31 cellular contexts compared by ENCODE assay signal in the genomic region with DNA sequence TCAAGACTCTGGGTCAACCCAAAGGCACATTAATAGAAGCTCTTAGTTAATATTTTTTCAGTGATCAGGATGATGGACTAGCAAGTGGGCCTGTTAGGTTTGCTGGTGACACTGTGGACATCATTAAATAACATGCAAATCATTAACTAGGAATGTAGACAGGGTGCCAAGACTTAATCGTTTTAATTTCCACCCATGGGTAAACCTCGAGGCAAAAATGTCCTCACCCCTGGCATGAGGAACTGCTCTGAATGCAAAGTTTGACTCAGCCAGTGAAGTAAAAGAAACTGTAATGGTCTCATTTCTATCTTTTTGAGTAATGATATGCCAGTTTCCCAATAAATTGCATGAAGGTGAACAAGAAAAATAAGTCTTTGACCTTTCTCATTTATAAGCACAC.
"Had no signal": no experiment of that assay in that cellular context is flagged by ENCODE, and none has a peak within 500 bp of the region (broad histone marks: within the 10 kb centered on the region; RNA-seq: fewer than 3 reads in every experiment).

No MANE protein-coding gene starts in this region.

- H3K27me3 ChIP-seq: colonic mucosa, dorsolateral prefrontal cortex, esophagus squamous epithelium, gastroesophageal sphincter, neural progenitor cell, right atrium auricular region, thyroid gland, upper lobe of right lung had no signal

- H3K4me3 ChIP-seq: colonic mucosa, dorsolateral prefrontal cortex, esophagus squamous epithelium, gastroesophageal sphincter, heart left ventricle, lung, neural progenitor cell, prostate gland, right atrium auricular region, thyroid gland, upper lobe of right lung had no signal

- H3K36me3 Mint-ChIP-seq: activated naive CD8-positive, alpha-beta T cell treated with anti-CD3 and anti-CD28 coated beads for 36 hours; neural progenitor cell had no signal

- H3K4me1 ChIP-seq: colonic mucosa, esophagus squamous epithelium, gastroesophageal sphincter, heart left ventricle, prostate gland, right atrium auricular region, thyroid gland, upper lobe of right lung had no signal

- DNase-seq: activated CD4-positive, alpha-beta T cell treated with anti-CD3 and anti-CD28 coated beads for 4 hours; activated CD4-positive, alpha-beta T cell treated with anti-CD3 and anti-CD28 coated beads, Interleukin-2, amount 50 U/mL, for 48 hours; activated CD4-positive, CD25-positive, alpha-beta regulatory T cell; activated CD8-positive, alpha-beta memory T cell treated with anti-CD3 and anti-CD28 coated beads, Interleukin-2, amount 50 U/mL, for 48 hours; activated naive CD4-positive, alpha-beta T cell treated with Interleukin-2 at 50 U/mL for 16 hours; activated naive CD8-positive, alpha-beta T cell treated with anti-CD3 and anti-CD28 coated beads for 36 hours; activated T-cell treated with anti-CD3 and anti-CD28 coated beads, Interleukin-2, amount 50 U/mL, for 4 hours; colonic mucosa; dorsolateral prefrontal cortex; effector memory CD8-positive, alpha-beta T cell; esophagus squamous epithelium; heart left ventricle; left cardiac atrium; naive thymus-derived CD4-positive, alpha-beta T cell; stimulated activated CD4-positive, alpha-beta T cell treated with anti-CD3 and anti-CD28 coated beads, Interleukin-12 subunit alpha, Interleukin-12 subunit beta, amount 100 ng/mL, for 4 hours; stimulated activated CD4-positive, alpha-beta T cell treated with anti-CD3 and anti-CD28 coated beads, Interleukin-4, amount 100 ng/mL, for 4 hours; substantia nigra; SW 1271; T-helper 17 cell; thyroid gland; upper lobe of right lung had no signal

- H3K9me3 ChIP-seq: colonic mucosa, esophagus squamous epithelium, prostate gland, right atrium auricular region, thyroid gland, upper lobe of right lung had no signal

- H3K4me2 ChIP-seq: neural progenitor cell had no signal

- H3K36me3 ChIP-seq: colonic mucosa, esophagus squamous epithelium, gastroesophageal sphincter, heart left ventricle, neural progenitor cell, prostate gland, right atrium auricular region, thyroid gland, upper lobe of right lung had no signal

- H3K27ac ChIP-seq: colonic mucosa, dorsolateral prefrontal cortex, esophagus squamous epithelium, gastroesophageal sphincter, heart left ventricle, neural progenitor cell, prostate gland, right atrium auricular region, thyroid gland, upper lobe of right lung had no signal

- H3K9me3 Mint-ChIP-seq: activated T-cell treated with anti-CD3 and anti-CD28 coated beads, Interleukin-2, amount 50 U/mL, for 4 hours; activated T-helper 2 cell treated with anti-CD3 and anti-CD28 coated beads, Interferon-gamma antibody, Interleukin-2, Interleukin-4, amounts not matched to agents 10 μg/mL and 5 μg/mL and 100 μg/mL, durations not matched to agents 14 hours and 24 hours and 36 hours; central memory CD8-positive, alpha-beta T cell; effector memory CD8-positive, alpha-beta T cell; neural progenitor cell; stimulated activated naive CD8-positive, alpha-beta T cell treated with anti-CD3 and anti-CD28 coated beads, Interleukin-15, Interleukin-2, amounts not matched to agents 100 ng/mL and 50 ng/mL, for 24 hours had no signal

- FAIRE-seq: astrocyte, endothelial cell of umbilical vein had no signal

- H3K4me3 Mint-ChIP-seq: activated naive CD8-positive, alpha-beta T cell treated with anti-CD3 and anti-CD28 coated beads for 36 hours; activated T-cell treated with anti-CD3 and anti-CD28 coated beads, Interleukin-2, amount 50 U/mL, for 4 hours; central memory CD8-positive, alpha-beta T cell; effector memory CD8-positive, alpha-beta T cell; naive thymus-derived CD4-positive, alpha-beta T cell; neural progenitor cell; stimulated activated naive CD8-positive, alpha-beta T cell treated with anti-CD3 and anti-CD28 coated beads, Interleukin-15, Interleukin-2, amounts not matched to agents 100 ng/mL and 50 ng/mL, for 24 hours; T-helper 17 cell had no signal

- ATAC-seq: activated T-cell treated with anti-CD3 and anti-CD28 coated beads, Interleukin-2, amount 50 U/mL, for 4 hours; effector memory CD8-positive, alpha-beta T cell; gastroesophageal sphincter; heart left ventricle; left cardiac atrium; naive thymus-derived CD4-positive, alpha-beta T cell; T-helper 17 cell; upper lobe of right lung had no signal

- H3K4me1 Mint-ChIP-seq: activated naive CD8-positive, alpha-beta T cell treated with anti-CD3 and anti-CD28 coated beads for 36 hours; central memory CD8-positive, alpha-beta T cell; naive thymus-derived CD4-positive, alpha-beta T cell; T-helper 17 cell had no signal

- H3K9ac ChIP-seq: neural progenitor cell had no signal

- H2AFZ ChIP-seq: neural progenitor cell had no signal

- H3K27ac Mint-ChIP-seq: activated naive CD8-positive, alpha-beta T cell treated with anti-CD3 and anti-CD28 coated beads for 36 hours; activated T-helper 2 cell treated with anti-CD3 and anti-CD28 coated beads, Interferon-gamma antibody, Interleukin-2, Interleukin-4, amounts not matched to agents 10 μg/mL and 5 μg/mL and 100 μg/mL, durations not matched to agents 14 hours and 24 hours and 36 hours; effector memory CD8-positive, alpha-beta T cell; naive thymus-derived CD4-positive, alpha-beta T cell; neural progenitor cell; stimulated activated naive CD8-positive, alpha-beta T cell treated with anti-CD3 and anti-CD28 coated beads, Interleukin-15, Interleukin-2, amounts not matched to agents 100 ng/mL and 50 ng/mL, for 24 hours; T-helper 17 cell had no signal
